Comparison of ENCODE assay signal across 8 cellular contexts in the genomic region with DNA sequence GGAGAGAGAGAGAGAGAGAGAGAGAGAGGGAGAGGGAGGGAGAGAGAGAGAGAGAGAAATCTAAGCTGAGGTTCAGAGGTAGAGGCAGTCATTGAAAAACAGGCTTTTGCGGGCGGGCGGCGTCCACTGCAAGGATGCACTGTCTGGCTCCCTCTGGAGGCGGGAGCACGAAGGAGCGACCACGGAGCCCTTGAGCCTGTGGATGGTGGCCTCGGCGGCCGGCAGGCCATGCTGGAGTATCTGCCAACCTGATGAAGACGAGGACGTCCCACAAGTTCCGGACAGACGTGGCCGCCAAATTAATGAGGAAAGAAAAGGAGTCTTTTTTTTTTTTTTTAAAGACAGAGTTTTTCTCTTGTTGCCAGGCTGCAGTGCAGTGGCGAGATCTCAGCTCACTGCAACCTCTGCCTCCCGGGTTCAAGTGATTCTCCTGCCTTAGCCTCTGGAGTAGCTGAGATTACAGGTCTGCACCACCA. TPM values are rescaled to one million over a fixed set of nuclear protein-coding genes. Genes with fewer than 3 reads are reported as not detected.
DNase-seq lines count a peak whose midpoint lies in the region; ATAC-seq, FAIRE-seq and TF ChIP-seq lines count a peak whose summit lies in the region.

No MANE protein-coding gene starts in this region.

- no peak for FAIRE-seq in bronchial epithelial cell (lab: Jason Lieb, UNC)

- ATAC-seq in HG02852 (IDR thresholded peaks at IDR 0.05; ENCODE audit: unreplicated experiment) (peak; percentile 50), HG03097 (IDR thresholded peaks at IDR 0.05; ENCODE audit: low FRiP score, unreplicated experiment) (no peak)
- peak; percentile 61 to 68 for ATAC-seq in activated CD4-positive, CD25-positive, alpha-beta regulatory T cell treated with anti-CD3 and anti-CD28 coated beads, Interleukin-2, amount 50 U/mL, for 24 hours

- no peak overlapping the region for H3K4me3 ChIP-seq in bronchial epithelial cell (ENCODE audit: low read depth, low read length)
- H3K4me3 ChIP-seq in kidney epithelial cell (ENCODE audit: low read depth, low read length), result no peak overlapping the region

- H3K27me3 ChIP-seq in bronchial epithelial cell (ENCODE audit: control insufficient read depth, insufficient read depth, low read length), result no peaks in the 10 kb centered on the region
- H3K27me3 ChIP-seq in kidney epithelial cell (ENCODE audit: control insufficient read depth, insufficient read depth, low read length), result no peaks in the 10 kb centered on the region

- peak; percentile 79 for TF ChIP-seq CTCF in GM12873 (IDR thresholded peaks at IDR 0.05; ENCODE audit: insufficient read depth, low read depth, low read length, missing control alignments)
- TF ChIP-seq CTCF in bronchial epithelial cell (IDR thresholded peaks at IDR 0.05; ENCODE audit: insufficient read depth, low read length, severe bottlenecking), result peak; percentile 93
- TF ChIP-seq CTCF in kidney epithelial cell (IDR thresholded peaks at IDR 0.05; ENCODE audit: insufficient read depth, low read length, poor library complexity, severe bottlenecking), result peak; percentile 91

- H3K36me3 ChIP-seq in bronchial epithelial cell (ENCODE audit: control insufficient read depth, insufficient read depth, low read length) (no peaks in the 10 kb centered on the region), kidney epithelial cell (ENCODE audit: control insufficient read depth, insufficient read depth, low read length) (no peaks in the 10 kb centered on the region)

- DNase-seq in NCI-H2196 treated with DMSO at 0.1 percent for 48 hours (lab: John Stamatoyannopoulos, UW; ENCODE audit: unreplicated experiment) (peak; percentile 3), bronchial epithelial cell (ENCODE audit: low read depth) (peak; percentile 57), kidney epithelial cell (ENCODE audit: low read depth) (peak; percentile 41)
- peak; percentile 45 to 50 for DNase-seq in stimulated activated CD4-positive, alpha-beta T cell treated with anti-CD3 and anti-CD28 coated beads, Interleukin-1b, Interleukin-23, amount 100 ng/mL, for 1 hour (ENCODE audit: low read depth in 2 of 2)

RNA-seq across cellular contexts. Expression of gene CCDC125, which starts 2.2 kb away (rescaled TPM):
- total RNA-seq in bronchial epithelial cell (3.4 and 5.5 TPM in 2 replicates), kidney epithelial cell (7.5 and 9.4 TPM in 2 replicates)

RNA-seq across cellular contexts. Expression of gene AK6, which starts 34.5 kb away (rescaled TPM):
- 32.6 and 50.2 TPM in 2 replicates for total RNA-seq in bronchial epithelial cell
- 19.5 and 25.9 TPM in 2 replicates for total RNA-seq in kidney epithelial cell

RNA-seq across cellular contexts. Expression of gene TAF9, which starts 34.5 kb away (rescaled TPM):
- total RNA-seq in bronchial epithelial cell, result 66.9 and 150 TPM in 2 replicates
- total RNA-seq in kidney epithelial cell, result 66.9 and 67.2 TPM in 2 replicates

RNA-seq across cellular contexts. Expression of gene RAD17, which starts 34.8 kb away (rescaled TPM):
- 17.6 and 23.2 TPM in 2 replicates for total RNA-seq in bronchial epithelial cell
- total RNA-seq in kidney epithelial cell, result 25.9 and 26.0 TPM in 2 replicates

Comparison
In these comparisons a context has a peak if more than half of its experiments do, and no peak if none do; other contexts are left out.
1. DNase-seq: peak in every context shown above with its lines; median percentile 57 in bronchial epithelial cell; 48 in stimulated activated CD4-positive, alpha-beta T cell treated with anti-CD3 and anti-CD28 coated beads, Interleukin-1b, Interleukin-23, amount 100 ng/mL, for 1 hour; 41 in kidney epithelial cell; 3 in NCI-H2196 treated with DMSO at 0.1 percent for 48 hours.